In genomic region chr10:44863344-44864041, GRCh38 we compare ENCODE assay signal across 12 cellular contexts. TPM values are rescaled to one million over a fixed set of nuclear protein-coding genes. Genes with fewer than 3 reads are reported as not detected.
DNase-seq lines count a peak whose midpoint lies in the region; ATAC-seq, FAIRE-seq and TF ChIP-seq lines count a peak whose summit lies in the region.
"Had no signal": no experiment of that assay in that cellular context is flagged by ENCODE, and none has a peak within 500 bp of the region (broad histone marks: within the 10 kb centered on the region; RNA-seq: fewer than 3 reads in every experiment).

No MANE protein-coding gene starts in this region.

- H3K18ac ChIP-seq in mesenchymal stem cell (ENCODE audit: low read depth in 1 of 2, low read length in 2 of 2) = no peak overlapping the region

- no peak overlapping the region for H3K23ac ChIP-seq in mesenchymal stem cell (ENCODE audit: low read length in 2 of 2)

- TF ChIP-seq CTCF in C4-2B (conservative IDR thresholded peaks at IDR 0.05) (no peak), HCT116 (IDR thresholded peaks at IDR 0.05 in 2 of 3, conservative IDR thresholded peaks at IDR 0.05 in 1 of 3; ENCODE audit: borderline replicate concordance in 1 of 3, insufficient read depth in 1 of 3, low read depth in 2 of 3, low read length in 2 of 3) (peak in 2 of 3 experiments; percentile 10 to 13; a peak in 1 of 6 replicates), K562 (IDR thresholded peaks at IDR 0.05 in 2 of 3, conservative IDR thresholded peaks at IDR 0.05 in 1 of 3; ENCODE audit: insufficient read depth in 2 of 3, low read depth in 1 of 3, low read length in 3 of 3) (peak; percentile 10 to 25 (median 24); a peak in 1 of 6 replicates), tibial nerve (IDR thresholded peaks at IDR 0.05) (no peak)

- peaks cover 10% of the 10 kb centered on the region for H3K4me1 Mint-ChIP-seq in activated CD4-positive, alpha-beta memory T cell treated with anti-CD3 and anti-CD28 coated beads, Interleukin-2, amount 10 ng/mL, durations not matched to agents 7 days and 5 days

- FAIRE-seq in K562 (lab: Jason Lieb, UNC) = no peak
- FAIRE-seq: colon had no signal

- H2BK5ac ChIP-seq in mesenchymal stem cell (ENCODE audit: low read depth, low read length, poor library complexity, severe bottlenecking) = no peak overlapping the region

- no peak overlapping the region for H4K91ac ChIP-seq in mesenchymal stem cell (ENCODE audit: low read length)

- H3K9me2 ChIP-seq in HCT116 (ENCODE audit: insufficient read depth) = no peaks in the 10 kb centered on the region
- H3K9me2 ChIP-seq: SK-N-SH had no signal

- H3K4me2 ChIP-seq in HCT116 (ENCODE audit: low read length) (peak overlapping the region; percentile 84; the same call in 1 of the 2 replicates), K562 (ENCODE audit: insufficient read depth, low read length) (no peak overlapping the region), mesenchymal stem cell (ENCODE audit: low read length, poor library complexity, severe bottlenecking) (no peak overlapping the region)

- H3K79me1 ChIP-seq in mesenchymal stem cell (replicated peaks; ENCODE audit: low read length, poor library complexity, severe bottlenecking) = no peaks in the 10 kb centered on the region

- RAD21 ChIA-PET in HCT116 (lab: Charles Lee; ENCODE audit: low non-redundant PET in 1 of 2, low total read pairs in 2 of 2, uncharacterized antibody in 2 of 2, unreplicated experiment in 2 of 2) = no interaction called here

- no peak overlapping the region for H2BK120ac ChIP-seq in mesenchymal stem cell (ENCODE audit: low read depth, low read length)

- peak overlapping the region; percentile 63 for H2AFZ ChIP-seq in HCT116 (ENCODE audit: low read depth, low read length, poor library complexity, severe bottlenecking)
- no peak overlapping the region for H2AFZ ChIP-seq in K562 (ENCODE audit: low read depth, low read length)
- no peak overlapping the region for H2AFZ ChIP-seq in mesenchymal stem cell (ENCODE audit: low read depth, low read length)

- peak overlapping the region in 1 of 2 experiments; percentile 27 for H3K14ac ChIP-seq in mesenchymal stem cell (ENCODE audit: low read length in 2 of 2)

- H3K27me3 ChIP-seq in HCT116 (ENCODE audit: insufficient read depth, low read length) = peaks cover 7% of the 10 kb centered on the region; the same call in 1 of the 2 replicates
- peaks cover 3 to 34% of the 10 kb centered on the region in 2 experiments; a peak in 3 of 5 replicates for H3K27me3 ChIP-seq in K562 (ENCODE audit: control insufficient read depth in 2 of 2, insufficient read depth in 2 of 2, low read length in 2 of 2)
- peaks cover 0 to 6% of the 10 kb centered on the region in 2 experiments for H3K27me3 ChIP-seq in mesenchymal stem cell (ENCODE audit: control insufficient read depth in 1 of 2, insufficient read depth in 1 of 2, low read length in 2 of 2)
- H3K27me3 ChIP-seq in tibial nerve = no peaks in the 10 kb centered on the region

- peak overlapping the region; percentile 21 for H2BK15ac ChIP-seq in mesenchymal stem cell (ENCODE audit: low read depth, poor library complexity, severe bottlenecking)

- no peaks in the 10 kb centered on the region for H3K9me1 ChIP-seq in K562 (ENCODE audit: control insufficient read depth, insufficient read depth, low read length)

- no peak overlapping the region for H3K9ac ChIP-seq in HCT116 (ENCODE audit: low read length)
- H3K9ac ChIP-seq in K562 (ENCODE audit: insufficient read depth in 1 of 2, low read depth in 2 of 2, low read length in 2 of 2) = no peak overlapping the region
- H3K9ac ChIP-seq in mesenchymal stem cell (ENCODE audit: low read length) = peak overlapping the region; percentile 92

- intact Hi-C loops in HCT116 (cut with micrococcal nuclease) (loop anchor here (2.0 to 10.0 kb wide), 3 partner anchors 479 to 1193 kb away; partner anchors contain the start of gene CXCL12), K562 (cut with micrococcal nuclease) (no loop called here)

- POLR2A ChIA-PET in HCT116 (lab: Charles Lee) (no interaction called here), K562 (lab: Yijun Ruan, JAX) (no interaction called here)
- POLR2A ChIA-PET in activated CD4-positive, alpha-beta memory T cell treated with anti-CD3 and anti-CD28 coated beads, Interleukin-2, amount 10 ng/mL, durations not matched to agents 7 days and 5 days (lab: Charles Lee) = no interaction called here

- peak overlapping the region; percentile 77; the same call in 1 of the 2 replicates for H3K27ac ChIP-seq in C4-2B
- H3K27ac ChIP-seq in HCT116 (ENCODE audit: low read depth, low read length) = no peak overlapping the region
- H3K27ac ChIP-seq in K562 (ENCODE audit: extremely low read depth, low read depth, low read length) = no peak overlapping the region
- no peak overlapping the region for H3K27ac ChIP-seq in mesenchymal stem cell (ENCODE audit: low read length, poor library complexity, severe bottlenecking)
- no peak overlapping the region for H3K27ac ChIP-seq in tibial nerve

- no peaks in the 10 kb centered on the region for H3K79me2 ChIP-seq in HCT116 (ENCODE audit: insufficient read depth, low read length)
- H3K79me2 ChIP-seq in K562 (ENCODE audit: control insufficient read depth, insufficient read depth, low read length) = no peaks in the 10 kb centered on the region

- no peak for TF ChIP-seq POLR2A in HCT116 (IDR thresholded peaks at IDR 0.05; ENCODE audit: borderline replicate concordance, extremely low read depth, insufficient read depth, insufficient read length)
- no peak for TF ChIP-seq POLR2A in K562 (conservative IDR thresholded peaks at IDR 0.05)
- TF ChIP-seq POLR2A in tibial nerve (IDR thresholded peaks at IDR 0.05) = no peak

- no peak overlapping the region for H2AK5ac ChIP-seq in mesenchymal stem cell (ENCODE audit: low read length, severe bottlenecking)

- H3K36me3 ChIP-seq in HCT116 (ENCODE audit: control insufficient read depth in 1 of 2, insufficient read depth in 2 of 2, low read length in 2 of 2) (no peaks in the 10 kb centered on the region), K562 (ENCODE audit: control insufficient read depth, insufficient read depth, low read length) (no peaks in the 10 kb centered on the region), mesenchymal stem cell (ENCODE audit: control insufficient read depth in 1 of 2, insufficient read depth in 2 of 2, low read depth in 1 of 2, low read length in 2 of 2) (no peaks in the 10 kb centered on the region), tibial nerve (no peaks in the 10 kb centered on the region)

- DNase-seq in HCT116 (ENCODE audit: low read depth, low spot score) (no peak), K562 (ENCODE audit: extremely low read depth in 1 of 4, low spot score in 3 of 4) (no peak), mesenchymal stem cell (no peak), T-helper 9 cell (no peak), tibial nerve (ENCODE audit: low spot score in 2 of 2) (no peak)
- no peak for DNase-seq in activated CD4-positive, alpha-beta memory T cell treated with anti-CD3 and anti-CD28 coated beads, Interleukin-2, amount 10 ng/mL, durations not matched to agents 7 days and 5 days
- DNase-seq: NCI-H446, SK-N-SH had no signal

- H3K4me3 ChIP-seq in HCT116 (replicated peaks in 1 of 2; ENCODE audit: low read depth in 1 of 2, low read length in 2 of 2) (no peak overlapping the region), K562 (no peak overlapping the region), mesenchymal stem cell (ENCODE audit: insufficient read depth in 1 of 2, low read depth in 1 of 2, low read length in 2 of 2) (peak overlapping the region in 1 of 2 experiments; percentile 79), tibial nerve (no peak overlapping the region)

- H3K4me1 ChIP-seq in HCT116 (ENCODE audit: control insufficient read depth in 1 of 2, insufficient read depth in 2 of 2, low read length in 2 of 2) (peaks cover 10 to 18% of the 10 kb centered on the region in 2 experiments), K562 (replicated peaks in 1 of 2; ENCODE audit: control insufficient read depth in 2 of 2, insufficient read depth in 2 of 2, low read length in 2 of 2) (peaks cover 0 to 15% of the 10 kb centered on the region in 2 experiments; a peak in 2 of 5 replicates), mesenchymal stem cell (ENCODE audit: control insufficient read depth, insufficient read depth, low read depth, low read length) (peaks cover 19% of the 10 kb centered on the region), tibial nerve (peaks cover 0 to 24% (median 7%) of the 10 kb centered on the region in 4 donors)

- H4K8ac ChIP-seq in mesenchymal stem cell (ENCODE audit: low read length) = no peak overlapping the region

- no TSS peak for BruUV-seq in HCT116 (replicated peaks; lab: Mats Ljungman, UMichigan)
- BruUV-seq in K562 (replicated peaks; lab: Mats Ljungman, UMichigan) = no TSS peak

- no peaks in the 10 kb centered on the region for H4K20me1 ChIP-seq in HCT116 (ENCODE audit: insufficient read depth)
- H4K20me1 ChIP-seq in K562 (replicated peaks; ENCODE audit: control insufficient read depth, insufficient read depth, low read length) = no peaks in the 10 kb centered on the region

- H3K9me3 ChIP-seq in HCT116 (ENCODE audit: control insufficient read depth in 1 of 2, insufficient read depth in 1 of 2, low read depth in 1 of 2, low read length in 2 of 2) (no peaks in the 10 kb centered on the region), K562 (replicated peaks; ENCODE audit: control insufficient read depth, insufficient read depth, low read depth, low read length) (no peaks in the 10 kb centered on the region), mesenchymal stem cell (ENCODE audit: control insufficient read depth, low read length) (no peaks in the 10 kb centered on the region), tibial nerve (no peaks in the 10 kb centered on the region)
- H3K9me3 ChIP-seq: SK-N-SH had no signal

- in situ Hi-C loops in K562 (cut with MboI) = loop anchor here (10.0 kb wide), 1 partner anchor 1199 kb away; no protein-coding TSS in a partner anchor

- no peak overlapping the region for H3K4ac ChIP-seq in mesenchymal stem cell (ENCODE audit: low read depth in 1 of 2, low read length in 2 of 2)

- H3K36me3 Mint-ChIP-seq in activated CD4-positive, alpha-beta memory T cell treated with anti-CD3 and anti-CD28 coated beads, Interleukin-2, amount 10 ng/mL, durations not matched to agents 7 days and 5 days (ENCODE audit: low read depth) = no peaks in the 10 kb centered on the region

- CTCF ChIA-PET in HCT116 (lab: Charles Lee) (no interaction called here), K562 (lab: Yijun Ruan, JAX; ENCODE audit: low intra/inter-chr PET ratio) (interaction anchor here (0.6 to 1.0 kb wide), 3 partner anchors 62 to 137 kb away, joined by 3 to 4 read pairs (median 3); partner anchors contain the start of gene ZNF22)
- CTCF ChIA-PET in activated CD4-positive, alpha-beta memory T cell treated with anti-CD3 and anti-CD28 coated beads, Interleukin-2, amount 10 ng/mL, durations not matched to agents 7 days and 5 days (lab: Charles Lee) = interaction anchor here (0.6 to 1.5 kb wide), 5 partner anchors 9 to 106 kb away, joined by 3 to 5 read pairs (median 3); no protein-coding TSS in a partner anchor

- no peak overlapping the region for H3K4me3 Mint-ChIP-seq in activated CD4-positive, alpha-beta memory T cell treated with anti-CD3 and anti-CD28 coated beads, Interleukin-2, amount 10 ng/mL, durations not matched to agents 7 days and 5 days

- no peaks in the 10 kb centered on the region for H3K9me3 Mint-ChIP-seq in activated CD4-positive, alpha-beta memory T cell treated with anti-CD3 and anti-CD28 coated beads, Interleukin-2, amount 10 ng/mL, durations not matched to agents 7 days and 5 days

- no peak overlapping the region for H3K27ac Mint-ChIP-seq in activated CD4-positive, alpha-beta memory T cell treated with anti-CD3 and anti-CD28 coated beads, Interleukin-2, amount 10 ng/mL, durations not matched to agents 7 days and 5 days

- no peak for TF ChIP-seq EP300 in K562 (IDR thresholded peaks at IDR 0.05; ENCODE audit: low read length)
- no peak for TF ChIP-seq EP300 in tibial nerve (IDR thresholded peaks at IDR 0.05)

- peak overlapping the region; percentile 20 to 93 for H2BK12ac ChIP-seq in mesenchymal stem cell (ENCODE audit: low read length in 2 of 2)

- H3K27me3 Mint-ChIP-seq in activated CD4-positive, alpha-beta memory T cell treated with anti-CD3 and anti-CD28 coated beads, Interleukin-2, amount 10 ng/mL, durations not matched to agents 7 days and 5 days = peaks cover 43% of the 10 kb centered on the region

- TF ChIP-seq RAD21 in HCT116 (IDR thresholded peaks at IDR 0.05; ENCODE audit: low read depth) (no peak), K562 (CRISPR knock-in tag; conservative IDR thresholded peaks at IDR 0.05 in 1 of 2, IDR thresholded peaks at IDR 0.05 in 1 of 2) (0 out of 4 replicates have a peak, but pooled peaks of 1 of the 2 experiments have one; percentile 12)

- ATAC-seq in HCT116 (no peak), K562 (peak; percentile 27; the same call in 2 of the 3 replicates), HG03045 (IDR thresholded peaks at IDR 0.05; ENCODE audit: unreplicated experiment) (no peak)

- WGBS in K562 (ENCODE audit: insufficient coverage, low coverage, missing lambda C conversion rate) = 23% methylated on average over 15 of the region's 15 CpGs
- WGBS in mesenchymal stem cell = 63% methylated on average over 15 of the region's 15 CpGs
- WGBS in tibial nerve, 2 donors = 78 to 86% methylated on average over 15 of the region's 15 CpGs

RNA-seq across cellular contexts. Expression of gene TMEM72, which starts 47.6 kb away (rescaled TPM):
- total RNA-seq in HCT116 (2021; ENCODE audit: unreplicated experiment) (not detected), K562 (2014; rRNA removed) (not detected in 2 replicates), K562 (2014; rRNA removed; fragmentation: Illumina TruSeq; extraction: Trizol) (not detected in 2 replicates), K562 (2015; rRNA removed; fragmentation: Illumina TruSeq; extraction: Trizol) (not detected in 2 replicates), K562 (2021) (not detected in 2 replicates), tibial nerve (under 1 TPM in 2 of 4 donors, not detected in 2; 0.20 to 0.21 TPM)
- not detected in 2 replicates for polyA plus RNA-seq in HCT116 (2012)
- total RNA-seq in K562 (2011; cell fraction: chromatin; rRNA removed; ENCODE audit: low replicate concordance) = not detected in 2 replicates
- total RNA-seq in K562 (2011; cell fraction: nucleolus; rRNA removed) = not detected in 2 replicates
- total RNA-seq in K562 (2011; cell fraction: nucleoplasm; rRNA removed) = not detected in 2 replicates
- polyA plus RNA-seq in K562 (2011; rRNA removed) (not detected in 2 replicates), K562 (2014; fragmentation: Illumina TruSeq; extraction: Trizol) (not detected in 2 replicates), K562 (2014; fragmentation: Nextera tagmentation; extraction: Ambion mirVana) (not detected), K562 (2014; rRNA removed) (not detected in 2 replicates)
- polyA plus RNA-seq in K562 (2011; cell fraction: cytosol; rRNA removed) = not detected in 2 replicates
- polyA plus RNA-seq in K562 (2011; cell fraction: nucleus; rRNA removed) = not detected in 2 replicates
- polyA plus RNA-seq in K562 (2012) = not detected in 2 replicates
- not detected in 2 replicates for polyA minus RNA-seq in K562 (2011; rRNA and poly(A)+ RNA removed)
- polyA minus RNA-seq in K562 (2011; cell fraction: cytosol; rRNA and poly(A)+ RNA removed) = not detected in 2 replicates
- not detected in 2 replicates for polyA minus RNA-seq in K562 (2011; cell fraction: nucleus; rRNA and poly(A)+ RNA removed)
- polyA plus RNA-seq in mesenchymal stem cell (2013, experiment 1 of 2) = 0.23 TPM
- 0.11 TPM for polyA plus RNA-seq in mesenchymal stem cell (2013, experiment 2 of 2)
- total RNA-seq in activated CD4-positive, alpha-beta memory T cell treated with anti-CD3 and anti-CD28 coated beads, Interleukin-2, amount 10 ng/mL, durations not matched to agents 7 days and 5 days = not detected
- total RNA-seq: temporal lobe had no signal
- polyA plus RNA-seq: SK-N-SH had no signal

Comparison
In these comparisons a context has a peak if more than half of its experiments do, and no peak if none do; other contexts are left out.
1. CTCF ChIP-seq: peak in HCT116 (2 of 3) and K562 (3 of 3); none in C4-2B (single experiment) and tibial nerve (0 of 5).